11 cellular contexts compared by ENCODE assay signal in genomic region chr20:38275815-38276550, GRCh38. TPM values are rescaled to one million over a fixed set of nuclear protein-coding genes. Genes with fewer than 3 reads are reported as not detected.
DNase-seq lines count a peak whose midpoint lies in the region; ATAC-seq and TF ChIP-seq lines count a peak whose summit lies in the region.
"Had no signal": no experiment of that assay in that cellular context is flagged by ENCODE, and none has a peak within 500 bp of the region (broad histone marks: within the 10 kb centered on the region; RNA-seq: fewer than 3 reads in every experiment).

No MANE protein-coding gene starts in this region.

- peaks cover 0 to 1% (median 0%) of the 10 kb centered on the region in 6 donors for H3K9me3 Mint-ChIP-seq in immature natural killer cell

- H3K4me1 Mint-ChIP-seq in immature natural killer cell: no peaks in the 10 kb centered on the region

- DNase-seq in AG04449 (ENCODE audit: low read depth, low spot score) (peak; percentile 77), KG1 (lab: John Stamatoyannopoulos, UW) (peak; percentile 4), SW480 (ENCODE audit: low spot score) (peak; percentile 43), foreskin fibroblast (peak; percentile 78 to 85), immature natural killer cell (no peak), inferior parietal cortex (ENCODE audit: extremely low spot score) (no peak)
- DNase-seq in activated naive CD4-positive, alpha-beta T cell treated with anti-CD3 and anti-CD28 coated beads, Interleukin-2, amount 50 U/mL, for 16 hours: no peak
- DNase-seq: activated naive CD4-positive, alpha-beta T cell; NCI-H1092 treated with DMSO at 0.1 percent for 48 hours had no signal

- POLR2A ChIA-PET in AG04449 (lab: Yijun Ruan, JAX): interaction anchor here (0.9 kb wide), 2 partner anchors 16 to 17 kb away, joined by 3 to 4 read pairs; no protein-coding TSS in a partner anchor

- H3K4me3 Mint-ChIP-seq in immature natural killer cell: no peak overlapping the region

- peaks cover 0 to 8% (median 5%) of the 10 kb centered on the region in 3 donors for H3K27me3 Mint-ChIP-seq in immature natural killer cell (ENCODE audit: low read depth in 3 of 3)

- CTCF ChIA-PET in AG04449 (lab: Yijun Ruan, JAX): interaction anchor here (0.7 to 1.8 kb wide), 6 partner anchors 15 to 159 kb away, joined by 3 to 6 read pairs (median 4); partner anchors contain the start of gene SNHG17

- no peak for ATAC-seq in HG03565 (IDR thresholded peaks at IDR 0.05; ENCODE audit: unreplicated experiment)
- ATAC-seq: gastroesophageal sphincter had no signal

- no peak for TF ChIP-seq CTCF in AG04449 (IDR thresholded peaks at IDR 0.05; ENCODE audit: insufficient read depth, low read length, missing control alignments)
- TF ChIP-seq CTCF in foreskin fibroblast (IDR thresholded peaks at IDR 0.05; ENCODE audit: low read depth, low read length): no peak

- H3K27ac Mint-ChIP-seq in immature natural killer cell: no peak overlapping the region

- H3K4me3 ChIP-seq in AG04449 (ENCODE audit: low read depth, low read length): no peak overlapping the region
- no peak overlapping the region for H3K4me3 ChIP-seq in foreskin fibroblast (ENCODE audit: low read depth in 1 of 2, low read length in 2 of 2)
- H3K4me3 ChIP-seq: gastroesophageal sphincter had no signal

- no peaks in the 10 kb centered on the region for H3K36me3 Mint-ChIP-seq in immature natural killer cell

RNA-seq across cellular contexts. Expression of gene KIAA1755, which starts 15.4 kb away (rescaled TPM):
- polyA plus RNA-seq in immature natural killer cell: not detected

RNA-seq across cellular contexts. Expression of gene BPI, which starts 28.0 kb away (rescaled TPM):
- not detected for polyA plus RNA-seq in immature natural killer cell

Comparison
In these comparisons a context has a peak if more than half of its experiments do, and no peak if none do; other contexts are left out.
1. DNase-seq: peak in AG04449 (single experiment), KG1 (single experiment), SW480 (single experiment) and foreskin fibroblast (2 of 2); none in immature natural killer cell (0 of 3), activated naive CD4-positive, alpha-beta T cell treated with anti-CD3 and anti-CD28 coated beads, Interleukin-2, amount 50 U/mL, for 16 hours (single experiment) and inferior parietal cortex (single experiment).